In the genomic region with DNA sequence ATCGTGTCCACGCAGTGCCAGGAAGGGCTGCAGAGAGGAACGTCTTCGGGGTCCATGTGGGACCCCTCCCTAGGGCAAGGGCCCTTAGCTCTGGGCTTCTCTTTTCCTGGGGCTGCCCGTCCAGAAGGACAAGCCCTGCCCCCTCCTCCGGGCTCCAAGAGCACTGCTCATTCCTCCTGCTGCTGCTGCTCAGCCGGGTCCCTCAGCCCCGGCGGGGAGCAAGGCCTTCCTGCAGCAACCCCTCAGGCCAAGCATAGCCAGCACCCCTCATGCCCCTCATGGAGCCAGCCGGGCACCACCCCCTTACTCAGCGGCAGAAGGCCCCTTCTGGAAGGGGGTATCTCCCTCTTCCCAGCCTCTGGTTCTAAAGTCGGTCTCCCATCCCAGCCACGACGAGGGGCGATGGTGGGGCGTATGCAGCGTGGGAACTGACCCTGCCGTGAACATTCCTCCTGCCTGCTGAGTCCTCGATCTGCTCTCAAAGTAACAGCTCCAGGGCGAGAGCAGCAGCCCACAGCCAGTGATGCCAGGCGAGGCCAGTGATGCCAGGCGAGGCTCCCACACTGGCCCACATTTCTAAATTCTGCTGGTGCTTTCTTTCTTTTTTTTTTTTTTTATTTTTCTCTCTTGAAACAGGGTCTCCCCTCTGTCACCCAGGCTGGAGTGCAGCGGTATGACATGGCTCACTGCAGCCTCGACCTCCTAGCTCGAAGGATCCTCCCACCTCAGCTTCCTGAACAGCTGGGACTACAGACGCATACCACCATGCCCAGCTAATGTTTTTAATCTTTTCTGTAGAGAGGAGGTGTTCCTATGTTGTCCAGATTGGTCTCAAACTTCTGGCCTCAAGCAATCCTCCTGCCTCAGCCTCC, we compare ENCODE assay signal across 14 cellular contexts.
DNase-seq lines count a peak whose midpoint lies in the region; FAIRE-seq lines count a peak whose summit lies in the region.
"Had no signal": no experiment of that assay in that cellular context is flagged by ENCODE, and none has a peak within 500 bp of the region (broad histone marks: within the 10 kb centered on the region; RNA-seq: fewer than 3 reads in every experiment).

No MANE protein-coding gene starts in this region.

- no peaks in the 10 kb centered on the region for H3K9me3 ChIP-seq in BLaER1
- no peaks in the 10 kb centered on the region for H3K9me3 ChIP-seq in KOPT-K1 (ENCODE audit: insufficient read depth, low read length, poor library complexity, severe bottlenecking)
- H3K9me3 ChIP-seq in small intestine (ENCODE audit: control insufficient read depth, low read depth) = no peaks in the 10 kb centered on the region
- H3K9me3 ChIP-seq: neutrophil, SJSA1 had no signal

- no peak for FAIRE-seq in small intestine (lab: Jason Lieb, UNC)
- FAIRE-seq: keratinocyte had no signal

- peaks cover 100% of the 10 kb centered on the region for H3K4me1 ChIP-seq in BLaER1
- peaks cover 14 to 27% of the 10 kb centered on the region in 2 donors for H3K4me1 ChIP-seq in small intestine (ENCODE audit: control insufficient read depth in 2 of 2, insufficient read depth in 1 of 2, low read depth in 1 of 2, low read length in 1 of 2)
- H3K4me1 ChIP-seq: foreskin keratinocyte had no signal

- no peaks in the 10 kb centered on the region for H3K36me3 ChIP-seq in BLaER1
- H3K36me3 ChIP-seq in KOPT-K1 (ENCODE audit: insufficient read depth, low read length) = peaks cover 34% of the 10 kb centered on the region
- no peaks in the 10 kb centered on the region for H3K36me3 ChIP-seq in small intestine (ENCODE audit: control insufficient read depth in 2 of 2, insufficient read depth in 2 of 2, low read length in 2 of 2)
- H3K36me3 ChIP-seq: neutrophil, SJSA1 had no signal

- peak overlapping the region; percentile 75 for H3K4me2 ChIP-seq in BLaER1

- peak overlapping the region; percentile 15; the same call in 1 of the 2 replicates for H3K9ac ChIP-seq in BLaER1

- peaks cover 71% of the 10 kb centered on the region for H4K20me1 ChIP-seq in BLaER1

- WGBS in small intestine, 3 donors = 59 to 81% (median 72%) methylated on average over 25 to 26 of the region's 26 CpGs

- peak in 25 of 42 donors; percentile 1 to 44 (median 11) for DNase-seq in head of caudate nucleus
- peak; percentile 71 for DNase-seq in posterior vena cava (ENCODE audit: low spot score)
- no peak for DNase-seq in anterior cingulate cortex (lab: John Stamatoyannopoulos, UW)
- DNase-seq in NCI-H2196 (lab: John Stamatoyannopoulos, UW; ENCODE audit: unreplicated experiment) = no peak
- no peak for DNase-seq in small intestine
- no peak for DNase-seq in DMS79 treated with DMSO at 0.1 percent for 48 hours (lab: John Stamatoyannopoulos, UW)
- DNase-seq: AML-193, foreskin keratinocyte, GOT3 had no signal

- H3K27ac ChIP-seq in BLaER1 (peak overlapping the region; percentile 87), KOPT-K1 (ENCODE audit: low read depth, low read length, poor library complexity, severe bottlenecking) (peak overlapping the region; percentile 100), small intestine (ENCODE audit: low read depth in 1 of 2, low read length in 1 of 2) (no peak overlapping the region)
- H3K27ac ChIP-seq: foreskin keratinocyte, neutrophil, SJSA1 had no signal

- H3K27me3 ChIP-seq in BLaER1 (no peaks in the 10 kb centered on the region), small intestine (ENCODE audit: control insufficient read depth in 2 of 2, insufficient read depth in 2 of 2, low read length in 2 of 2) (no peaks in the 10 kb centered on the region)
- H3K27me3 ChIP-seq: foreskin keratinocyte, neutrophil, SJSA1 had no signal

- H3K4me3 ChIP-seq in BLaER1 (no peak overlapping the region; the same call in 1 of the 2 replicates), small intestine (ENCODE audit: low read depth in 1 of 2, low read length in 2 of 2) (no peak overlapping the region)
- H3K4me3 ChIP-seq: SJSA1 had no signal

- intact Hi-C loops in head of caudate nucleus (cut with DNase I) (no loop called here), posterior vena cava (cut with DNase I) (no loop called here)

Comparison
In these comparisons a context has a peak if more than half of its experiments do, and no peak if none do; other contexts are left out.
1. H3K27ac ChIP-seq: peak in BLaER1 (single experiment) and KOPT-K1 (single experiment); none in small intestine (0 of 2).
2. DNase-seq: peak in head of caudate nucleus (25 of 42) and posterior vena cava (single experiment); none in anterior cingulate cortex (0 of 58), NCI-H2196 (single experiment), small intestine (single experiment) and DMS79 treated with DMSO at 0.1 percent for 48 hours (single experiment).